1 cellular context compared by ENCODE assay signal in genomic region chr3:124772081-124772831, GRCh38.
TF ChIP-seq lines count a peak whose summit lies in the region.

No MANE protein-coding gene starts in this region.

TF ChIP-seq in endothelial cell of umbilical vein, 7 proteins besides CTCF, POLR2A, EP300 and RAD21:
- TF ChIP-seq EZH2 (IDR thresholded peaks at IDR 0.05; ENCODE audit: borderline replicate concordance, low read depth, low read length, severe bottlenecking) (no peak), JUN (IDR thresholded peaks at IDR 0.05; ENCODE audit: borderline replicate concordance, insufficient read depth, insufficient read length, low read depth) (peak; percentile 61), POLR2AphosphoS5 (IDR thresholded peaks at IDR 0.05; ENCODE audit: insufficient read depth, low read depth, low read length) (peak; percentile 98), MYC (IDR thresholded peaks at IDR 0.05; ENCODE audit: low read depth, low read length) (no peak), MAX (IDR thresholded peaks at IDR 0.05; ENCODE audit: insufficient read depth, insufficient read length) (peak; percentile 2), GATA2 (IDR thresholded peaks at IDR 0.05; ENCODE audit: insufficient read depth, insufficient read length, low read depth, low read length) (peak; percentile 99), FOS (IDR thresholded peaks at IDR 0.05; ENCODE audit: borderline replicate concordance, insufficient read depth, low read length) (peak; percentile 55)
TF ChIP-seq in endothelial cell of umbilical vein: peak in this region for 5.
